In genomic region chr1:40167317-40167716, GRCh38 we compare ENCODE assay signal across 24 cellular contexts. TPM values are rescaled to one million over a fixed set of nuclear protein-coding genes. Genes with fewer than 3 reads are reported as not detected.
DNase-seq lines count a peak whose midpoint lies in the region; ATAC-seq and TF ChIP-seq lines count a peak whose summit lies in the region.
"Had no signal": no experiment of that assay in that cellular context is flagged by ENCODE, and none has a peak within 500 bp of the region (broad histone marks: within the 10 kb centered on the region; RNA-seq: fewer than 3 reads in every experiment).

No MANE protein-coding gene starts in this region.

- H2AFZ ChIP-seq in MM.1S (ENCODE audit: low read length) = no peak overlapping the region

- H3K9me2 ChIP-seq in MM.1S (replicated peaks; ENCODE audit: insufficient read depth, low read length) = no peaks in the 10 kb centered on the region

- DNase-seq in NCI-H1092 treated with DMSO at 0.1 percent for 48 hours (lab: John Stamatoyannopoulos, UW) = peak; percentile 86
- no peak for DNase-seq in NCI-H1092 (lab: John Stamatoyannopoulos, UW)
- DNase-seq in MM.1S = no peak
- no peak for DNase-seq in WTC11 (ENCODE audit: low spot score)
- no peak for DNase-seq in foreskin melanocyte
- no peak for DNase-seq in head of caudate nucleus
- DNase-seq: ACHN; AML-193; C1 segment of cervical spinal cord; Karpas-422; NCI-H1105; NCI-H146; NCI-H2029; NCI-H2227 treated with DMSO at 0.1 percent for 48 hours; NCI-H510A; NCI-H748 treated with DMSO at 0.1 percent for 48 hours; NK-92 treated with Interleukin-12 subunit alpha and Interleukin-12 subunit beta, amount 100 ng/mL, for 24 hours; Peyer's patch; T-helper 1 cell had no signal

- ATAC-seq in WTC11 (no peak), HG02610 (IDR thresholded peaks at IDR 0.05; ENCODE audit: unreplicated experiment) (no peak), HG03571 (IDR thresholded peaks at IDR 0.05; ENCODE audit: unreplicated experiment) (no peak)
- ATAC-seq: SK-N-SH treated with all-trans-retinoic acid at 6 μM for 48 hours had no signal

- no peaks in the 10 kb centered on the region for H3K36me3 ChIP-seq in MM.1S (replicated peaks; ENCODE audit: insufficient read depth, low read length)
- H3K36me3 ChIP-seq: Peyer's patch had no signal

- no peaks in the 10 kb centered on the region for H3K36me3 Mint-ChIP-seq in WTC11
- H3K36me3 Mint-ChIP-seq: IgD-negative memory B cell had no signal

- H3K9ac ChIP-seq in MM.1S (ENCODE audit: low read length) = no peak overlapping the region

- H3K27ac Mint-ChIP-seq in WTC11 = peak overlapping the region; percentile 18; the same call in 1 of the 2 replicates
- H3K27ac Mint-ChIP-seq: IgD-negative memory B cell had no signal

- H3K4me1 ChIP-seq in MM.1S (ENCODE audit: low read length) = peaks cover 11% of the 10 kb centered on the region

- no peaks in the 10 kb centered on the region for H3K27me3 ChIP-seq in MM.1S (replicated peaks; ENCODE audit: insufficient read depth, low read length)
- H3K27me3 ChIP-seq: Peyer's patch had no signal

- POLR2A ChIA-PET in WTC11 (lab: Charles Lee) = no interaction called here

- H3K4me3 ChIP-seq in MM.1S (ENCODE audit: low read length) = no peak overlapping the region
- H3K4me3 ChIP-seq: Peyer's patch had no signal

- H3F3A ChIP-seq in MM.1S (ENCODE audit: insufficient read depth, low read length) = no peaks in the 10 kb centered on the region

- no peak overlapping the region for H3K27ac ChIP-seq in MM.1S (ENCODE audit: low read length)
- H3K27ac ChIP-seq: 22Rv1, Peyer's patch had no signal

- CTCF ChIA-PET in WTC11 (lab: Charles Lee) = no interaction called here

- peak; percentile 27 for TF ChIP-seq CTCF in MM.1S (IDR thresholded peaks at IDR 0.05; ENCODE audit: low read length)
- no peak for TF ChIP-seq CTCF in WTC11 (IDR thresholded peaks at IDR 0.05)

- no peak overlapping the region for H3K4me2 ChIP-seq in MM.1S (ENCODE audit: low read depth, low read length)

- peaks cover 9% of the 10 kb centered on the region; the same call in 1 of the 2 replicates for H3K4me1 Mint-ChIP-seq in WTC11

- peaks cover 51% of the 10 kb centered on the region for H4K20me1 ChIP-seq in MM.1S (ENCODE audit: insufficient read depth, low read length)

- intact Hi-C loops in head of caudate nucleus (cut with DNase I) = no loop called here

- no peaks in the 10 kb centered on the region for H3K27me3 Mint-ChIP-seq in WTC11 (ENCODE audit: low read depth)
- H3K27me3 Mint-ChIP-seq: IgD-negative memory B cell had no signal

- peaks cover 98% of the 10 kb centered on the region for H3K79me2 ChIP-seq in MM.1S (ENCODE audit: low read length)

- H3K9me3 ChIP-seq in MM.1S (replicated peaks; ENCODE audit: insufficient read depth, low read length) = no peaks in the 10 kb centered on the region
- H3K9me3 ChIP-seq: Peyer's patch had no signal

- H3K4me3 Mint-ChIP-seq in WTC11 = no peak overlapping the region
- H3K4me3 Mint-ChIP-seq: IgD-negative memory B cell had no signal

- no peaks in the 10 kb centered on the region for H3K9me3 Mint-ChIP-seq in WTC11
- H3K9me3 Mint-ChIP-seq: IgD-negative memory B cell had no signal

TF ChIP-seq in WTC11, 78 proteins besides CTCF, POLR2A, EP300 and RAD21:
- no peak for TF ChIP-seq ERG (CRISPR knock-in tag; IDR thresholded peaks at IDR 0.05)
- TF ChIP-seq PREB (CRISPR knock-in tag; IDR thresholded peaks at IDR 0.05; ENCODE audit: borderline replicate concordance) = no peak
- TF ChIP-seq RELA (CRISPR knock-in tag; IDR thresholded peaks at IDR 0.05; ENCODE audit: borderline replicate concordance) = no peak
- TF ChIP-seq NFE2L1 (CRISPR knock-in tag; IDR thresholded peaks at IDR 0.05) = no peak
- no peak for TF ChIP-seq NR1H2 (CRISPR knock-in tag; IDR thresholded peaks at IDR 0.05)
- TF ChIP-seq ZSCAN18 (CRISPR knock-in tag; IDR thresholded peaks at IDR 0.05) = no peak
- no peak for TF ChIP-seq GTF2I (CRISPR knock-in tag; conservative IDR thresholded peaks at IDR 0.05)
- no peak for TF ChIP-seq ZNF138 (CRISPR knock-in tag; conservative IDR thresholded peaks at IDR 0.05)
- TF ChIP-seq AFF4 (CRISPR knock-in tag; IDR thresholded peaks at IDR 0.05; ENCODE audit: borderline replicate concordance) = no peak
- TF ChIP-seq TEAD4 (CRISPR knock-in tag; IDR thresholded peaks at IDR 0.05) = no peak
- TF ChIP-seq ZNF396 (CRISPR knock-in tag; IDR thresholded peaks at IDR 0.05; ENCODE audit: borderline replicate concordance) = no peak
- no peak for TF ChIP-seq MLX (CRISPR knock-in tag; IDR thresholded peaks at IDR 0.05)
TF ChIP-seq in WTC11: peak in this region for 0.

RNA-seq across cellular contexts. Expression of gene RLF, which starts 6.1 kb away (rescaled TPM):
- 18.5 to 22.1 TPM (median 20.2 TPM) in 3 replicates for total RNA-seq in WTC11 (2021)
